ENCODE assay signal across 9 cellular contexts in the genomic region with DNA sequence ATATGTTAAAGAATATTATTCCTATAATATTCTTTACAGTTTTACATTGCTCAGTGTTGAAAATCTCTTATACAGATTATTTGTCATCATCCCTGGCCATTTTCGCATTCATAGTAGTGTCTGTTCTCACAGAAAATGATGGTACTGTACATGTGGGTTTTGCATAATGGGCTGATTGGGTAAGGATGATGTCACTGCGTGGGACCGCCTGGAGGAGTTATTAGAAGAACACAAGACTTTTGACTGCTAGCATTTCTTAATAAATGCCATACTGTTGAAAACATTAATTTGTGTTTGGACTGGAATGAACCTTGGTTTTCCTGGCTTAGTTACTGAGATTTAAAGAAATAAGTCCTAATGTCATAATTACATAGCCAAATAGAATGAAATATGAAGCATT. TPM values are rescaled to one million over a fixed set of nuclear protein-coding genes. Genes with fewer than 3 reads are reported as not detected.
A peak's percentile ranks its signal among the peaks of the same experiment; 100 is the strongest.
DNase-seq lines count a peak whose midpoint lies in the region; ATAC-seq and TF ChIP-seq lines count a peak whose summit lies in the region.
"Had no signal": no experiment of that assay in that cellular context is flagged by ENCODE, and none has a peak within 500 bp of the region (broad histone marks: within the 10 kb centered on the region; RNA-seq: fewer than 3 reads in every experiment).

No MANE protein-coding gene starts in this region.

- no TSS peak for BruUV-seq in MCF 10A (replicated peaks; lab: Mats Ljungman, UMichigan)

- no peak for TF ChIP-seq CTCF in MCF 10A (IDR thresholded peaks at IDR 0.05; ENCODE audit: unreplicated experiment)

- H3K9me3 Mint-ChIP-seq in MCF 10A (ENCODE audit: unreplicated experiment): no peaks in the 10 kb centered on the region

- peaks cover 1% of the 10 kb centered on the region for H3K36me3 Mint-ChIP-seq in MCF 10A (ENCODE audit: insufficient read depth, unreplicated experiment)

- H3K4me1 Mint-ChIP-seq in MCF 10A (ENCODE audit: insufficient read depth, unreplicated experiment): peaks cover 16% of the 10 kb centered on the region

- CTCF ChIA-PET in MCF 10A (lab: Yijun Ruan, JAX): no interaction called here

- POLR2A ChIA-PET in MCF 10A (lab: Yijun Ruan, JAX): no interaction called here

- H3K27me3 Mint-ChIP-seq in MCF 10A (ENCODE audit: insufficient read depth, unreplicated experiment): no peaks in the 10 kb centered on the region

- intact Hi-C loops in MCF 10A (cut with micrococcal nuclease): no loop called here
- intact Hi-C loops in left ventricle myocardium superior (cut with micrococcal nuclease): no loop called here

- peak; percentile 29 for DNase-seq in H4 (ENCODE audit: low spot score)
- DNase-seq in MCF 10A (ENCODE audit: unreplicated experiment): peak; percentile 69
- peak; percentile 48 for DNase-seq in left ventricle myocardium superior
- DNase-seq in superior temporal gyrus (ENCODE audit: extremely low spot score): peak; percentile 60
- DNase-seq in NCI-H526 (lab: John Stamatoyannopoulos, UW): no peak
- no peak for DNase-seq in NCI-H446 treated with DMSO at 0.1 percent for 48 hours (lab: John Stamatoyannopoulos, UW)
- no peak for DNase-seq in effector CD8-positive, alpha-beta T cell (lab: John Stamatoyannopoulos, UW)
- DNase-seq in AML-193 (lab: John Stamatoyannopoulos, UW): no peak

- no peak overlapping the region for H3K4me3 Mint-ChIP-seq in MCF 10A (ENCODE audit: unreplicated experiment)

- no peak overlapping the region for H3K27ac Mint-ChIP-seq in MCF 10A (ENCODE audit: low read depth, unreplicated experiment)

- peak; percentile 78 for ATAC-seq in left ventricle myocardium superior
- ATAC-seq: activated CD4-positive, CD25-positive, alpha-beta regulatory T cell treated with anti-CD3 and anti-CD28 coated beads, Interleukin-2, amount 50 U/mL, for 24 hours had no signal

RNA-seq across cellular contexts. Expression of gene LRCH3, which starts 20.3 kb away (rescaled TPM):
- total RNA-seq in H4 (2014; rRNA removed; shearing (Covaris generic)): 15.9 and 21.9 TPM in 2 replicates
- total RNA-seq in MCF 10A (2022): 55.3 and 58.8 TPM in 2 replicates
- total RNA-seq in left ventricle myocardium superior: 19.8 TPM

Comparison
In these comparisons a context has a peak if more than half of its experiments do, and no peak if none do; other contexts are left out.
1. DNase-seq: peak in H4 (single experiment), MCF 10A (single experiment), left ventricle myocardium superior (single experiment) and superior temporal gyrus (single experiment); none in NCI-H526 (0 of 2), NCI-H446 treated with DMSO at 0.1 percent for 48 hours (single experiment), effector CD8-positive, alpha-beta T cell (single experiment) and AML-193 (0 of 2).